ENCODE assay signal across 36 cellular contexts in the genomic region with DNA sequence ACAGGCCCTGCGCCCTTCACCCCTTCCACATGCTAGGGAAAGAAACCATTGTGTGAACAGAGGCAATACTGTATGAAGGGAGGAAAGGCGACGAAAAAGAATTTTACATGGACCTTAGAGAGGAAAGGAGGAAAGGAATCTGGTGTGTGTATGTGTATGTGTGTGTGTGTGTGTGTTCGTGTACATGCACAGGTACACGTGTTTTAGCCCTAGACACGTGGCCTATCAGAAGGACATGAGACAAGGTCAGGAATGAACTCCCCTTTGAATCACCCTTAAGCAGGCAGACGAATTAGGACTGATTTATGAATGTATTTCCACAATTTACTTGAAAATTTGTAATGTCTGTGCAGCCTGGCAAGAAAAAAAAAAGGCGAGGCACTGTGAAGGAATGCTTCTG.
"Had no signal": no experiment of that assay in that cellular context is flagged by ENCODE, and none has a peak within 500 bp of the region (broad histone marks: within the 10 kb centered on the region; RNA-seq: fewer than 3 reads in every experiment).

No MANE protein-coding gene starts in this region.

- FAIRE-seq: astrocyte, TTC549 had no signal

- H3K4me3 ChIP-seq: adrenal gland, body of pancreas, breast epithelium had no signal

- H3K4me1 Mint-ChIP-seq: activated B cell treated with CpG ODN at 0.5 μM for 24 hours; activated CD4-positive, alpha-beta T cell treated with anti-CD3 and anti-CD28 coated beads, Interleukin-2, amount 10 ng/mL, durations not matched to agents 24 days and 14 days; activated T-helper 17 cell treated with anti-CD3 and anti-CD28 coated beads, Interleukin-2, amount 50 U/mL, for 72 hours had no signal

- H3K9me3 Mint-ChIP-seq: activated B cell treated with CpG ODN at 0.5 μM for 24 hours; activated CD4-positive, alpha-beta T cell treated with anti-CD3 and anti-CD28 coated beads, Interleukin-2, amount 10 ng/mL, durations not matched to agents 24 days and 14 days; activated CD8-positive, alpha-beta T cell treated with anti-CD3 and anti-CD28 coated beads for 36 hours; activated naive CD4-positive, alpha-beta T cell treated with anti-CD3 and anti-CD28 coated beads for 36 hours; activated naive CD4-positive, alpha-beta T cell treated with anti-CD3 and anti-CD28 coated beads, Interleukin-2, amount 50 U/mL, for 72 hours; activated naive CD8-positive, alpha-beta T cell treated with anti-CD3 and anti-CD28 coated beads for 36 hours; activated T-cell treated with anti-CD3 and anti-CD28 coated beads, Interleukin-2, amount 50 U/mL, for 4 hours; activated T-cell treated with anti-CD3 and anti-CD28 coated beads, Interleukin-2, amount 50 U/mL, for 72 hours; activated T-helper 1 cell treated with anti-CD3 and anti-CD28 coated beads, Interleukin-12 subunit alpha, Interleukin-12 subunit beta, Interleukin-2, Interleukin-4 antibody, amounts not matched to agents 30 ng/mL and 10 ng/mL and 1 ng/mL, durations not matched to agents 14 hours and 24 hours and 36 hours; activated T-helper 17 cell treated with anti-CD3 and anti-CD28 coated beads, Interleukin-2, amount 50 U/mL, for 72 hours; T-helper 1 cell treated with Interleukin-12 subunit alpha and Interleukin-12 subunit beta and Interleukin-4 antibody, amounts not matched to agents 30 μg/mL and 1 μg/mL, for 36 hours; T-helper 2 cell treated with Interferon-gamma antibody and Interleukin-4, amounts not matched to agents 5 μg/mL and 100 μg/mL, for 36 hours had no signal

- H3K27ac ChIP-seq: adrenal gland, body of pancreas, brain microvascular endothelial cell, breast epithelium, VCaP had no signal

- H3K27me3 ChIP-seq: adrenal gland, body of pancreas, brain microvascular endothelial cell, breast epithelium had no signal

- H3K9me3 ChIP-seq: adrenal gland, body of pancreas, breast epithelium had no signal

- H3K36me3 ChIP-seq: adrenal gland, brain microvascular endothelial cell, breast epithelium had no signal

- H3K36me3 Mint-ChIP-seq: activated CD4-positive, alpha-beta memory T cell treated with anti-CD3 and anti-CD28 coated beads for 36 hours; activated naive CD4-positive, alpha-beta T cell treated with anti-CD3 and anti-CD28 coated beads, Interleukin-2, amount 50 U/mL, for 72 hours; activated naive CD8-positive, alpha-beta T cell treated with anti-CD3 and anti-CD28 coated beads for 36 hours had no signal

- H3K27me3 Mint-ChIP-seq: activated B cell treated with CpG ODN at 0.5 μM for 24 hours; activated CD4-positive, alpha-beta T cell treated with anti-CD3 and anti-CD28 coated beads, Interleukin-2, amount 10 ng/mL, durations not matched to agents 24 days and 14 days; activated CD8-positive, alpha-beta T cell treated with anti-CD3 and anti-CD28 coated beads for 36 hours; activated naive CD8-positive, alpha-beta T cell treated with anti-CD3 and anti-CD28 coated beads for 36 hours had no signal

- H3K27ac Mint-ChIP-seq: activated B cell treated with CpG ODN at 0.5 μM for 24 hours; activated CD4-positive, alpha-beta memory T cell treated with anti-CD3 and anti-CD28 coated beads for 36 hours; activated CD4-positive, alpha-beta T cell treated with anti-CD3 and anti-CD28 coated beads, Interleukin-2, amount 10 ng/mL, durations not matched to agents 24 days and 14 days; activated CD8-positive, alpha-beta T cell treated with anti-CD3 and anti-CD28 coated beads for 36 hours; activated naive CD4-positive, alpha-beta T cell treated with anti-CD3 and anti-CD28 coated beads for 36 hours; activated naive CD4-positive, alpha-beta T cell treated with anti-CD3 and anti-CD28 coated beads, Interleukin-2, amount 50 U/mL, for 72 hours; activated naive CD8-positive, alpha-beta T cell treated with anti-CD3 and anti-CD28 coated beads for 36 hours; activated T-cell treated with anti-CD3 and anti-CD28 coated beads, Interleukin-2, amount 50 U/mL, for 72 hours; activated T-helper 1 cell treated with anti-CD3 and anti-CD28 coated beads, Interleukin-12 subunit alpha, Interleukin-12 subunit beta, Interleukin-2, Interleukin-4 antibody, amounts not matched to agents 30 ng/mL and 10 ng/mL and 1 ng/mL, durations not matched to agents 14 hours and 24 hours and 36 hours; activated T-helper 17 cell treated with anti-CD3 and anti-CD28 coated beads, Interleukin-2, amount 50 U/mL, for 72 hours; T-helper 1 cell treated with Interleukin-12 subunit alpha and Interleukin-12 subunit beta and Interleukin-4 antibody, amounts not matched to agents 30 μg/mL and 1 μg/mL, for 36 hours; T-helper 2 cell treated with Interferon-gamma antibody and Interleukin-4, amounts not matched to agents 5 μg/mL and 100 μg/mL, for 36 hours had no signal

- ATAC-seq: activated CD8-positive, alpha-beta T cell treated with anti-CD3 and anti-CD28 coated beads for 36 hours; activated naive CD4-positive, alpha-beta T cell treated with anti-CD3 and anti-CD28 coated beads, Interleukin-2, amount 50 U/mL, for 72 hours; activated T-cell treated with anti-CD3 and anti-CD28 coated beads, Interleukin-2, amount 50 U/mL, for 4 hours; activated T-cell treated with anti-CD3 and anti-CD28 coated beads, Interleukin-2, amount 50 U/mL, for 72 hours; activated T-helper 17 cell treated with anti-CD3 and anti-CD28 coated beads, Interleukin-2, amount 50 U/mL, for 72 hours; body of pancreas had no signal

- DNase-seq: activated B cell treated with CpG ODN at 0.5 μM for 24 hours; activated CD4-positive, alpha-beta memory T cell treated with anti-CD3 and anti-CD28 coated beads for 36 hours; activated CD4-positive, alpha-beta T cell treated with anti-CD3 and anti-CD28 coated beads for 4 hours; activated CD4-positive, alpha-beta T cell treated with anti-CD3 and anti-CD28 coated beads, Interleukin-2, amount 10 ng/mL, durations not matched to agents 24 days and 14 days; activated CD4-positive, alpha-beta T cell treated with anti-CD3 and anti-CD28 coated beads, Interleukin-2, amount 50 U/mL, for 1 hour; activated CD4-positive, alpha-beta T cell treated with anti-CD3 and anti-CD28 coated beads, Interleukin-2, amount 50 U/mL, for 4 hours; activated CD4-positive, CD25-positive, alpha-beta regulatory T cell treated with anti-CD3 and anti-CD28 coated beads, Interleukin-2, amount 50 U/mL, for 72 hours; activated CD8-positive, alpha-beta memory T cell treated with anti-CD3 and anti-CD28 coated beads, Interleukin-2, amount 50 U/mL, for 4 hours; activated CD8-positive, alpha-beta T cell treated with anti-CD3 and anti-CD28 coated beads for 36 hours; activated effector memory CD4-positive, alpha-beta T cell treated with anti-CD3 and anti-CD28 coated beads, Interleukin-2, amount 50 U/mL, for 16 hours; activated gamma-delta T cell treated with Interleukin-2 at 50 U/mL for 16 hours; activated naive CD4-positive, alpha-beta T cell; activated naive CD4-positive, alpha-beta T cell treated with anti-CD3 and anti-CD28 coated beads for 36 hours; activated naive CD4-positive, alpha-beta T cell treated with anti-CD3 and anti-CD28 coated beads, Interleukin-2, amount 50 U/mL, for 16 hours; activated naive CD8-positive, alpha-beta T cell treated with anti-CD3 and anti-CD28 coated beads for 36 hours; activated T-cell treated with anti-CD3 and anti-CD28 coated beads for 4 hours; activated T-cell treated with anti-CD3 and anti-CD28 coated beads, Interleukin-2, amount 50 U/mL, for 1 hour; activated T-cell treated with anti-CD3 and anti-CD28 coated beads, Interleukin-2, amount 50 U/mL, for 4 hours; activated T-cell treated with anti-CD3 and anti-CD28 coated beads, Interleukin-2, amount 50 U/mL, for 72 hours; adrenal gland; amniotic stem cell; aorta; body of pancreas; brain microvascular endothelial cell; central memory CD4-positive, alpha-beta T cell; T-helper 2 cell; T-helper 9 cell had no signal

- H3K4me1 ChIP-seq: adrenal gland, body of pancreas, breast epithelium had no signal

- H3K4me3 Mint-ChIP-seq: activated B cell treated with CpG ODN at 0.5 μM for 24 hours; activated CD4-positive, alpha-beta memory T cell treated with anti-CD3 and anti-CD28 coated beads for 36 hours; activated CD4-positive, alpha-beta T cell treated with anti-CD3 and anti-CD28 coated beads, Interleukin-2, amount 10 ng/mL, durations not matched to agents 24 days and 14 days; activated CD8-positive, alpha-beta T cell treated with anti-CD3 and anti-CD28 coated beads for 36 hours; activated naive CD4-positive, alpha-beta T cell treated with anti-CD3 and anti-CD28 coated beads for 36 hours; activated naive CD8-positive, alpha-beta T cell treated with anti-CD3 and anti-CD28 coated beads for 36 hours; activated T-cell treated with anti-CD3 and anti-CD28 coated beads, Interleukin-2, amount 50 U/mL, for 4 hours; activated T-cell treated with anti-CD3 and anti-CD28 coated beads, Interleukin-2, amount 50 U/mL, for 72 hours; activated T-helper 1 cell treated with anti-CD3 and anti-CD28 coated beads, Interleukin-12 subunit alpha, Interleukin-12 subunit beta, Interleukin-2, Interleukin-4 antibody, amounts not matched to agents 30 ng/mL and 10 ng/mL and 1 ng/mL, durations not matched to agents 14 hours and 24 hours and 36 hours; activated T-helper 17 cell treated with anti-CD3 and anti-CD28 coated beads, Interleukin-2, amount 50 U/mL, for 72 hours; T-helper 1 cell treated with Interleukin-12 subunit alpha and Interleukin-12 subunit beta and Interleukin-4 antibody, amounts not matched to agents 30 μg/mL and 1 μg/mL, for 36 hours; T-helper 2 cell treated with Interferon-gamma antibody and Interleukin-4, amounts not matched to agents 5 μg/mL and 100 μg/mL, for 36 hours had no signal
